ENCODE assay signal across 10 cellular contexts in genomic region chr14:103723176-103724081, GRCh38. TPM values are rescaled to one million over a fixed set of nuclear protein-coding genes. Genes with fewer than 3 reads are reported as not detected.
DNase-seq lines count a peak whose midpoint lies in the region; ATAC-seq and TF ChIP-seq lines count a peak whose summit lies in the region.
"Had no signal": no experiment of that assay in that cellular context is flagged by ENCODE, and none has a peak within 500 bp of the region (broad histone marks: within the 10 kb centered on the region; RNA-seq: fewer than 3 reads in every experiment).

No MANE protein-coding gene starts in this region.

- DNase-seq in AG20443 (ENCODE audit: low spot score) (peak; percentile 62), cerebellum (ENCODE audit: low spot score) (peak; percentile 60), left lung (no peak), foreskin fibroblast (no peak), NOMO-1 treated with dmso at 0.1 percent for 144 hours (lab: John Stamatoyannopoulos, UW; ENCODE audit: unreplicated experiment) (no peak)
- no peak for DNase-seq in naive thymus-derived CD4-positive, alpha-beta T cell
- DNase-seq: activated T-cell treated with anti-CD3 and anti-CD28 coated beads, Interleukin-2, amount 50 U/mL, for 48 hours had no signal

- no peak for TF ChIP-seq CTCF in left lung (IDR thresholded peaks at IDR 0.05)
- TF ChIP-seq CTCF in foreskin fibroblast (IDR thresholded peaks at IDR 0.05; ENCODE audit: low read depth, low read length): no peak

- ATAC-seq in left lung (peak; percentile 9), HG02885 (IDR thresholded peaks at IDR 0.05; ENCODE audit: poor library complexity, unreplicated experiment) (no peak)
- no peak for ATAC-seq in naive thymus-derived CD4-positive, alpha-beta T cell

- intact Hi-C loops in left lung (cut with DNase I): no loop called here
- intact Hi-C loops in naive thymus-derived CD4-positive, alpha-beta T cell (cut with micrococcal nuclease): no loop called here

- no peaks in the 10 kb centered on the region for H3K27me3 Mint-ChIP-seq in naive thymus-derived CD4-positive, alpha-beta T cell
- H3K27me3 Mint-ChIP-seq: natural killer cell treated with Interleukin-12 subunit alpha and Interleukin-12 subunit beta and Interleukin-15 and Interleukin-18, amount 100 ng/mL, for 72 hours had no signal

- H3K9ac ChIP-seq in rectal smooth muscle tissue (ENCODE audit: low read length): no peak overlapping the region

- H3K4me1 Mint-ChIP-seq in naive thymus-derived CD4-positive, alpha-beta T cell: peaks cover 13 to 29% (median 20%) of the 10 kb centered on the region in 7 donors

- no peaks in the 10 kb centered on the region for H3K36me3 Mint-ChIP-seq in naive thymus-derived CD4-positive, alpha-beta T cell
- H3K36me3 Mint-ChIP-seq: natural killer cell treated with Interleukin-12 subunit alpha and Interleukin-12 subunit beta and Interleukin-15 and Interleukin-18, amount 100 ng/mL, for 72 hours had no signal

- H3K27me3 ChIP-seq in left lung (no peaks in the 10 kb centered on the region), rectal smooth muscle tissue (ENCODE audit: control insufficient read depth, insufficient read depth, low read length) (no peaks in the 10 kb centered on the region)
- no peaks in the 10 kb centered on the region for H3K27me3 ChIP-seq in naive thymus-derived CD4-positive, alpha-beta T cell (ENCODE audit: control insufficient read depth in 2 of 2, insufficient read depth in 2 of 2, low read length in 2 of 2)

- peak overlapping the region; percentile 34 to 73 for H3K27ac ChIP-seq in left lung
- H3K27ac ChIP-seq in rectal smooth muscle tissue (ENCODE audit: low read depth, low read length): peak overlapping the region; percentile 76
- no peak overlapping the region for H3K27ac ChIP-seq in naive thymus-derived CD4-positive, alpha-beta T cell (ENCODE audit: low read depth, low read length)

- POLR2A ChIA-PET in naive thymus-derived CD4-positive, alpha-beta T cell (lab: Charles Lee): no interaction called here

- no peaks in the 10 kb centered on the region for H3K9me3 Mint-ChIP-seq in naive thymus-derived CD4-positive, alpha-beta T cell
- H3K9me3 Mint-ChIP-seq: natural killer cell treated with Interleukin-12 subunit alpha and Interleukin-12 subunit beta and Interleukin-15 and Interleukin-18, amount 100 ng/mL, for 72 hours had no signal

- peaks cover 11 to 19% of the 10 kb centered on the region in 2 donors for H3K4me1 ChIP-seq in left lung
- peaks cover 24% of the 10 kb centered on the region for H3K4me1 ChIP-seq in rectal smooth muscle tissue (ENCODE audit: control insufficient read depth, insufficient read depth, low read length)
- peaks cover 0 to 4% of the 10 kb centered on the region in 2 donors for H3K4me1 ChIP-seq in naive thymus-derived CD4-positive, alpha-beta T cell (ENCODE audit: control insufficient read depth in 2 of 2, insufficient read depth in 2 of 2, low read length in 2 of 2)

- no peak overlapping the region for H3K4me3 Mint-ChIP-seq in naive thymus-derived CD4-positive, alpha-beta T cell
- H3K4me3 Mint-ChIP-seq: natural killer cell treated with Interleukin-12 subunit alpha and Interleukin-12 subunit beta and Interleukin-15 and Interleukin-18, amount 100 ng/mL, for 72 hours had no signal

- peaks cover 0 to 28% of the 10 kb centered on the region in 2 donors for H3K36me3 ChIP-seq in left lung
- peaks cover 3% of the 10 kb centered on the region for H3K36me3 ChIP-seq in rectal smooth muscle tissue (ENCODE audit: control insufficient read depth, insufficient read depth, low read length)
- peaks cover 0 to 23% (median 0%) of the 10 kb centered on the region in 3 experiments for H3K36me3 ChIP-seq in naive thymus-derived CD4-positive, alpha-beta T cell (ENCODE audit: control insufficient read depth in 2 of 3, insufficient read depth in 3 of 3, low read length in 3 of 3)

- CTCF ChIA-PET in naive thymus-derived CD4-positive, alpha-beta T cell (lab: Charles Lee): no interaction called here

- H3K27ac Mint-ChIP-seq in naive thymus-derived CD4-positive, alpha-beta T cell: no peak overlapping the region
- H3K27ac Mint-ChIP-seq: natural killer cell treated with Interleukin-12 subunit alpha and Interleukin-12 subunit beta and Interleukin-15 and Interleukin-18, amount 100 ng/mL, for 72 hours had no signal

- no peaks in the 10 kb centered on the region for H3K9me3 ChIP-seq in left lung
- H3K9me3 ChIP-seq in naive thymus-derived CD4-positive, alpha-beta T cell (ENCODE audit: control insufficient read depth in 2 of 3, low read length in 3 of 3): no peaks in the 10 kb centered on the region

- no peak overlapping the region for H3K4me3 ChIP-seq in left lung
- no peak overlapping the region for H3K4me3 ChIP-seq in rectal smooth muscle tissue (ENCODE audit: low read length)
- no peak overlapping the region for H3K4me3 ChIP-seq in foreskin fibroblast (ENCODE audit: low read depth in 1 of 2, low read length in 2 of 2)
- H3K4me3 ChIP-seq in naive thymus-derived CD4-positive, alpha-beta T cell (ENCODE audit: low read length): no peak overlapping the region

RNA-seq across cellular contexts. Expression of gene ZFYVE21, which starts 7.8 kb away (rescaled TPM):
- 44.4 TPM for total RNA-seq in cerebellum
- 10 to 100 TPM; 42.8 to 57.4 TPM for total RNA-seq in left lung
- total RNA-seq in naive thymus-derived CD4-positive, alpha-beta T cell: 10 to 100 TPM in 4 of 5 experiments, 1 to 10 TPM in 1; 5.8 to 19.0 (median 16.8) TPM
- 10 to 100 TPM in 1 of 2 donors, 1 to 10 TPM in 1; 8.9 to 15.6 TPM for polyA plus RNA-seq in naive thymus-derived CD4-positive, alpha-beta T cell

RNA-seq across cellular contexts. Expression of gene XRCC3, which starts 8.2 kb away (rescaled TPM):
- total RNA-seq in cerebellum (10.3 TPM), left lung (10 to 100 TPM in 1 of 2 donors, 1 to 10 TPM in 1; 9.2 to 10.7 TPM)
- 10 to 100 TPM in 4 of 5 experiments, 1 to 10 TPM in 1; 9.3 to 38.9 (median 15.9) TPM for total RNA-seq in naive thymus-derived CD4-positive, alpha-beta T cell
- 1 to 10 TPM; 5.1 to 5.7 TPM for polyA plus RNA-seq in naive thymus-derived CD4-positive, alpha-beta T cell

Comparison
In these comparisons a context has a peak if more than half of its experiments do, and no peak if none do; other contexts are left out.
1. DNase-seq: peak in AG20443 (single experiment) and cerebellum (single experiment); none in left lung (0 of 2), foreskin fibroblast (0 of 2), naive thymus-derived CD4-positive, alpha-beta T cell (0 of 9) and NOMO-1 treated with dmso at 0.1 percent for 144 hours (single experiment).